Comparison of ENCODE assay signal across 1 cellular context in the genomic region with DNA sequence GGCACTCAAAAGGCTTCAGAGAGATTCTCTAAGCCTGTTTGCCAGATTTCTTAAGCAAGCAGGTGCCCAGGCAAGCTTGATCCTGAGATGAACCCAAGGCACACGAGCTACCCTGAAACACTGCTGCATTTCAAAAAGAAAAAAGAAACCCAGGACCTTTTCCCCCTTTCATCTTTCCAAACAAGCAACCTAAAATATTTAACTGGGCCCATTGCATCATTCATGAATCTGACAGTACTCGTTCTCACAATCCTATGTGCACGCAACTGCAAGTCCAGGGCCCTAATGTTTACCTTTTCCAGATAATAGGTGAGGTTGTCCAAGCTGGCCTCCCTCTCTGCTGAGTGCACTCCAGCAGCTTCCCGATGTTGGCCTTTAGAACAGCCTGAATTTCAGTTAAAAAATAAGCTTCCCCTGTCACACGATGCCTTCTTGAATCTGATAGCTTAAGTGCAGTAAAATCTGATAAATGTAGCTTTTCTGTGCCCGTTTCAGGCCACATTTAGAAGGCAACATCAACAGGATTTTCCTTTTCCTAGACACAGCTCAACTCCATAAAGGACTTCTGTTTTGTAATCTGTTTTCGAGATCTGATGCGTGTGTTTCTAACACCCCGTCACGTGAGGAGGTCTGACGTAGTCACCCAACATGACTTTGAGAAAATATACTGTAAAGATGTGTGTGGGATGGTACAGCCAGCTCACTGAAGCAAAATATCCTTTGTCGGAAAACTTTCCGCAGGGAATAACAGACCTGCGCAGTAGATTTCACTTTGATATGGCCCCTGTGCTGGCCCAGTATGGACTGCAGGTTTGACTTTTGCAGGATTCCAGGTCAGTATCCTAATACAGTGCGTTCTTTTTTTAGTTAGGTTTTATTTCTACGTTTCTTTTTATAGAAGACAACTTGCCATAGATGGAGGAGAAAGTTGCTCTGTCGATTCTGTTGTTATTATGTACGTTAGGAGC.
TF ChIP-seq lines count a peak whose summit lies in the region.

No MANE protein-coding gene starts in this region.

TF ChIP-seq in HepG2, 621 proteins besides CTCF, POLR2A, EP300 and RAD21 (continued from another document and continues in another):
- TF ChIP-seq ZNF430 (CRISPR knock-in tag; IDR thresholded peaks at IDR 0.05) = peak; percentile 67; the same call in 1 of the 2 replicates
- TF ChIP-seq, protein P1, sequence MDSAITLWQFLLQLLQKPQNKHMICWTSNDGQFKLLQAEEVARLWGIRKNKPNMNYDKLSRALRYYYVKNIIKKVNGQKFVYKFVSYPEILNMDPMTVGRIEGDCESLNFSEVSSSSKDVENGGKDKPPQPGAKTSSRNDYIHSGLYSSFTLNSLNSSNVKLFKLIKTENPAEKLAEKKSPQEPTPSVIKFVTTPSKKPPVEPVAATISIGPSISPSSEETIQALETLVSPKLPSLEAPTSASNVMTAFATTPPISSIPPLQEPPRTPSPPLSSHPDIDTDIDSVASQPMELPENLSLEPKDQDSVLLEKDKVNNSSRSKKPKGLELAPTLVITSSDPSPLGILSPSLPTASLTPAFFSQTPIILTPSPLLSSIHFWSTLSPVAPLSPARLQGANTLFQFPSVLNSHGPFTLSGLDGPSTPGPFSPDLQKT (CRISPR knock-in tag; IDR thresholded peaks at IDR 0.05; ENCODE audit: borderline replicate concordance) = no peak
- peak; percentile 44; the same call in 1 of the 2 replicates for TF ChIP-seq RXRA (CRISPR knock-in tag; IDR thresholded peaks at IDR 0.05)
- TF ChIP-seq, protein P2, sequence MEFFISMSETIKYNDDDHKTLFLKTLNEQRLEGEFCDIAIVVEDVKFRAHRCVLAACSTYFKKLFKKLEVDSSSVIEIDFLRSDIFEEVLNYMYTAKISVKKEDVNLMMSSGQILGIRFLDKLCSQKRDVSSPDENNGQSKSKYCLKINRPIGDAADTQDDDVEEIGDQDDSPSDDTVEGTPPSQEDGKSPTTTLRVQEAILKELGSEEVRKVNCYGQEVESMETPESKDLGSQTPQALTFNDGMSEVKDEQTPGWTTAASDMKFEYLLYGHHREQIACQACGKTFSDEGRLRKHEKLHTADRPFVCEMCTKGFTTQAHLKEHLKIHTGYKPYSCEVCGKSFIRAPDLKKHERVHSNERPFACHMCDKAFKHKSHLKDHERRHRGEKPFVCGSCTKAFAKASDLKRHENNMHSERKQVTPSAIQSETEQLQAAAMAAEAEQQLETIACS (CRISPR knock-in tag; IDR thresholded peaks at IDR 0.05) = no peak
- TF ChIP-seq, protein P3, sequence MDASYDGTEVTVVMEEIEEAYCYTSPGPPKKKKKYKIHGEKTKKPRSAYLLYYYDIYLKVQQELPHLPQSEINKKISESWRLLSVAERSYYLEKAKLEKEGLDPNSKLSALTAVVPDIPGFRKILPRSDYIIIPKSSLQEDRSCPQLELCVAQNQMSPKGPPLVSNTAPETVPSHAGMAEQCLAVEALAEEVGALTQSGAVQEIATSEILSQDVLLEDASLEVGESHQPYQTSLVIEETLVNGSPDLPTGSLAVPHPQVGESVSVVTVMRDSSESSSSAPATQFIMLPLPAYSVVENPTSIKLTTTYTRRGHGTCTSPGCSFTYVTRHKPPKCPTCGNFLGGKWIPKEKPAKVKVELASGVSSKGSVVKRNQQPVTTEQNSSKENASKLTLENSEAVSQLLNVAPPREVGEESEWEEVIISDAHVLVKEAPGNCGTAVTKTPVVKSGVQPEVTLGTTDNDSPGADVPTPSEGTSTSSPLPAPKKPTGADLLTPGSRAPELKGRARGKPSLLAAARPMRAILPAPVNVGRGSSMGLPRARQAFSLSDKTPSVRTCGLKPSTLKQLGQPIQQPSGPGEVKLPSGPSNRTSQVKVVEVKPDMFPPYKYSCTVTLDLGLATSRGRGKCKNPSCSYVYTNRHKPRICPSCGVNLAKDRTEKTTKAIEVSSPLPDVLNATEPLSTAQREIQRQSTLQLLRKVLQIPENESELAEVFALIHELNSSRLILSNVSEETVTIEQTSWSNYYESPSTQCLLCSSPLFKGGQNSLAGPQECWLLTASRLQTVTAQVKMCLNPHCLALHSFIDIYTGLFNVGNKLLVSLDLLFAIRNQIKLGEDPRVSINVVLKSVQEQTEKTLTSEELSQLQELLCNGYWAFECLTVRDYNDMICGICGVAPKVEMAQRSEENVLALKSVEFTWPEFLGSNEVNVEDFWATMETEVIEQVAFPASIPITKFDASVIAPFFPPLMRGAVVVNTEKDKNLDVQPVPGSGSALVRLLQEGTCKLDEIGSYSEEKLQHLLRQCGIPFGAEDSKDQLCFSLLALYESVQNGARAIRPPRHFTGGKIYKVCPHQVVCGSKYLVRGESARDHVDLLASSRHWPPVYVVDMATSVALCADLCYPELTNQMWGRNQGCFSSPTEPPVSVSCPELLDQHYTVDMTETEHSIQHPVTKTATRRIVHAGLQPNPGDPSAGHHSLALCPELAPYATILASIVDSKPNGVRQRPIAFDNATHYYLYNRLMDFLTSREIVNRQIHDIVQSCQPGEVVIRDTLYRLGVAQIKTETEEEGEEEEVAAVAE (CRISPR knock-in tag; IDR thresholded peaks at IDR 0.05; ENCODE audit: borderline replicate concordance) = no peak
- peak; percentile 69; the same call in 1 of the 2 replicates for TF ChIP-seq MEIS2 (CRISPR knock-in tag; IDR thresholded peaks at IDR 0.05)
- no peak for TF ChIP-seq SKI (IDR thresholded peaks at IDR 0.05; ENCODE audit: partially characterized antibody)
- TF ChIP-seq JDP2 (CRISPR knock-in tag; IDR thresholded peaks at IDR 0.05; ENCODE audit: borderline replicate concordance) = no peak
- no peak for TF ChIP-seq CAMTA2 (CRISPR knock-in tag; IDR thresholded peaks at IDR 0.05; ENCODE audit: borderline replicate concordance)
- no peak for TF ChIP-seq PHB2 (IDR thresholded peaks at IDR 0.05; ENCODE audit: partially characterized antibody)
- TF ChIP-seq, protein P4, sequence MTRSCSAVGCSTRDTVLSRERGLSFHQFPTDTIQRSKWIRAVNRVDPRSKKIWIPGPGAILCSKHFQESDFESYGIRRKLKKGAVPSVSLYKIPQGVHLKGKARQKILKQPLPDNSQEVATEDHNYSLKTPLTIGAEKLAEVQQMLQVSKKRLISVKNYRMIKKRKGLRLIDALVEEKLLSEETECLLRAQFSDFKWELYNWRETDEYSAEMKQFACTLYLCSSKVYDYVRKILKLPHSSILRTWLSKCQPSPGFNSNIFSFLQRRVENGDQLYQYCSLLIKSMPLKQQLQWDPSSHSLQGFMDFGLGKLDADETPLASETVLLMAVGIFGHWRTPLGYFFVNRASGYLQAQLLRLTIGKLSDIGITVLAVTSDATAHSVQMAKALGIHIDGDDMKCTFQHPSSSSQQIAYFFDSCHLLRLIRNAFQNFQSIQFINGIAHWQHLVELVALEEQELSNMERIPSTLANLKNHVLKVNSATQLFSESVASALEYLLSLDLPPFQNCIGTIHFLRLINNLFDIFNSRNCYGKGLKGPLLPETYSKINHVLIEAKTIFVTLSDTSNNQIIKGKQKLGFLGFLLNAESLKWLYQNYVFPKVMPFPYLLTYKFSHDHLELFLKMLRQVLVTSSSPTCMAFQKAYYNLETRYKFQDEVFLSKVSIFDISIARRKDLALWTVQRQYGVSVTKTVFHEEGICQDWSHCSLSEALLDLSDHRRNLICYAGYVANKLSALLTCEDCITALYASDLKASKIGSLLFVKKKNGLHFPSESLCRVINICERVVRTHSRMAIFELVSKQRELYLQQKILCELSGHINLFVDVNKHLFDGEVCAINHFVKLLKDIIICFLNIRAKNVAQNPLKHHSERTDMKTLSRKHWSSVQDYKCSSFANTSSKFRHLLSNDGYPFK (CRISPR knock-in tag; IDR thresholded peaks at IDR 0.05; ENCODE audit: borderline replicate concordance) = no peak
- TF ChIP-seq ZNF737 (CRISPR knock-in tag; IDR thresholded peaks at IDR 0.05; ENCODE audit: borderline replicate concordance) = no peak
- TF ChIP-seq NKX3-1 (CRISPR knock-in tag; IDR thresholded peaks at IDR 0.05) = no peak
- TF ChIP-seq, protein P5, sequence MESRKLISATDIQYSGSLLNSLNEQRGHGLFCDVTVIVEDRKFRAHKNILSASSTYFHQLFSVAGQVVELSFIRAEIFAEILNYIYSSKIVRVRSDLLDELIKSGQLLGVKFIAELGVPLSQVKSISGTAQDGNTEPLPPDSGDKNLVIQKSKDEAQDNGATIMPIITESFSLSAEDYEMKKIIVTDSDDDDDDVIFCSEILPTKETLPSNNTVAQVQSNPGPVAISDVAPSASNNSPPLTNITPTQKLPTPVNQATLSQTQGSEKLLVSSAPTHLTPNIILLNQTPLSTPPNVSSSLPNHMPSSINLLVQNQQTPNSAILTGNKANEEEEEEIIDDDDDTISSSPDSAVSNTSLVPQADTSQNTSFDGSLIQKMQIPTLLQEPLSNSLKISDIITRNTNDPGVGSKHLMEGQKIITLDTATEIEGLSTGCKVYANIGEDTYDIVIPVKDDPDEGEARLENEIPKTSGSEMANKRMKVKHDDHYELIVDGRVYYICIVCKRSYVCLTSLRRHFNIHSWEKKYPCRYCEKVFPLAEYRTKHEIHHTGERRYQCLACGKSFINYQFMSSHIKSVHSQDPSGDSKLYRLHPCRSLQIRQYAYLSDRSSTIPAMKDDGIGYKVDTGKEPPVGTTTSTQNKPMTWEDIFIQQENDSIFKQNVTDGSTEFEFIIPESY (CRISPR knock-in tag; IDR thresholded peaks at IDR 0.05) = no peak
- TF ChIP-seq AKAP8 (CRISPR knock-in tag; IDR thresholded peaks at IDR 0.05) = no peak
- TF ChIP-seq, protein P6, sequence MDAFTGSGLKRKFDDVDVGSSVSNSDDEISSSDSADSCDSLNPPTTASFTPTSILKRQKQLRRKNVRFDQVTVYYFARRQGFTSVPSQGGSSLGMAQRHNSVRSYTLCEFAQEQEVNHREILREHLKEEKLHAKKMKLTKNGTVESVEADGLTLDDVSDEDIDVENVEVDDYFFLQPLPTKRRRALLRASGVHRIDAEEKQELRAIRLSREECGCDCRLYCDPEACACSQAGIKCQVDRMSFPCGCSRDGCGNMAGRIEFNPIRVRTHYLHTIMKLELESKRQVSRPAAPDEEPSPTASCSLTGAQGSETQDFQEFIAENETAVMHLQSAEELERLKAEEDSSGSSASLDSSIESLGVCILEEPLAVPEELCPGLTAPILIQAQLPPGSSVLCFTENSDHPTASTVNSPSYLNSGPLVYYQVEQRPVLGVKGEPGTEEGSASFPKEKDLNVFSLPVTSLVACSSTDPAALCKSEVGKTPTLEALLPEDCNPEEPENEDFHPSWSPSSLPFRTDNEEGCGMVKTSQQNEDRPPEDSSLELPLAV (CRISPR knock-in tag; conservative IDR thresholded peaks at IDR 0.05; ENCODE audit: low read depth) = no peak
- no peak for TF ChIP-seq REL (CRISPR knock-in tag; conservative IDR thresholded peaks at IDR 0.05)
- TF ChIP-seq, protein P7, sequence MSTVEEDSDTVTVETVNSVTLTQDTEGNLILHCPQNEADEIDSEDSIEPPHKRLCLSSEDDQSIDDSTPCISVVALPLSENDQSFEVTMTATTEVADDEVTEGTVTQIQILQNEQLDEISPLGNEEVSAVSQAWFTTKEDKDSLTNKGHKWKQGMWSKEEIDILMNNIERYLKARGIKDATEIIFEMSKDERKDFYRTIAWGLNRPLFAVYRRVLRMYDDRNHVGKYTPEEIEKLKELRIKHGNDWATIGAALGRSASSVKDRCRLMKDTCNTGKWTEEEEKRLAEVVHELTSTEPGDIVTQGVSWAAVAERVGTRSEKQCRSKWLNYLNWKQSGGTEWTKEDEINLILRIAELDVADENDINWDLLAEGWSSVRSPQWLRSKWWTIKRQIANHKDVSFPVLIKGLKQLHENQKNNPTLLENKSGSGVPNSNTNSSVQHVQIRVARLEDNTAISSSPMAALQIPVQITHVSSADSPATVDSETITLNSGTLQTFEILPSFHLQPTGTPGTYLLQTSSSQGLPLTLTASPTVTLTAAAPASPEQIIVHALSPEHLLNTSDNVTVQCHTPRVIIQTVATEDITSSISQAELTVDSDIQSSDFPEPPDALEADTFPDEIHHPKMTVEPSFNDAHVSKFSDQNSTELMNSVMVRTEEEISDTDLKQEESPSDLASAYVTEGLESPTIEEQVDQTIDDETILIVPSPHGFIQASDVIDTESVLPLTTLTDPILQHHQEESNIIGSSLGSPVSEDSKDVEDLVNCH (CRISPR knock-in tag; IDR thresholded peaks at IDR 0.05) = no peak
- TF ChIP-seq TEAD3 (CRISPR knock-in tag; optimal IDR thresholded peaks at IDR 0.05; ENCODE audit: borderline replicate concordance) = peak; percentile 57
- TF ChIP-seq AGO2 (optimal IDR thresholded peaks at IDR 0.05; ENCODE audit: low read depth, low read length) = no peak
- TF ChIP-seq, protein P8, sequence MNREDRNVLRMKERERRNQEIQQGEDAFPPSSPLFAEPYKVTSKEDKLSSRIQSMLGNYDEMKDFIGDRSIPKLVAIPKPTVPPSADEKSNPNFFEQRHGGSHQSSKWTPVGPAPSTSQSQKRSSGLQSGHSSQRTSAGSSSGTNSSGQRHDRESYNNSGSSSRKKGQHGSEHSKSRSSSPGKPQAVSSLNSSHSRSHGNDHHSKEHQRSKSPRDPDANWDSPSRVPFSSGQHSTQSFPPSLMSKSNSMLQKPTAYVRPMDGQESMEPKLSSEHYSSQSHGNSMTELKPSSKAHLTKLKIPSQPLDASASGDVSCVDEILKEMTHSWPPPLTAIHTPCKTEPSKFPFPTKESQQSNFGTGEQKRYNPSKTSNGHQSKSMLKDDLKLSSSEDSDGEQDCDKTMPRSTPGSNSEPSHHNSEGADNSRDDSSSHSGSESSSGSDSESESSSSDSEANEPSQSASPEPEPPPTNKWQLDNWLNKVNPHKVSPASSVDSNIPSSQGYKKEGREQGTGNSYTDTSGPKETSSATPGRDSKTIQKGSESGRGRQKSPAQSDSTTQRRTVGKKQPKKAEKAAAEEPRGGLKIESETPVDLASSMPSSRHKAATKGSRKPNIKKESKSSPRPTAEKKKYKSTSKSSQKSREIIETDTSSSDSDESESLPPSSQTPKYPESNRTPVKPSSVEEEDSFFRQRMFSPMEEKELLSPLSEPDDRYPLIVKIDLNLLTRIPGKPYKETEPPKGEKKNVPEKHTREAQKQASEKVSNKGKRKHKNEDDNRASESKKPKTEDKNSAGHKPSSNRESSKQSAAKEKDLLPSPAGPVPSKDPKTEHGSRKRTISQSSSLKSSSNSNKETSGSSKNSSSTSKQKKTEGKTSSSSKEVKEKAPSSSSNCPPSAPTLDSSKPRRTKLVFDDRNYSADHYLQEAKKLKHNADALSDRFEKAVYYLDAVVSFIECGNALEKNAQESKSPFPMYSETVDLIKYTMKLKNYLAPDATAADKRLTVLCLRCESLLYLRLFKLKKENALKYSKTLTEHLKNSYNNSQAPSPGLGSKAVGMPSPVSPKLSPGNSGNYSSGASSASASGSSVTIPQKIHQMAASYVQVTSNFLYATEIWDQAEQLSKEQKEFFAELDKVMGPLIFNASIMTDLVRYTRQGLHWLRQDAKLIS (CRISPR knock-in tag; IDR thresholded peaks at IDR 0.05) = no peak; the same call in 1 of the 2 replicates
- TF ChIP-seq ZNF20 (CRISPR knock-in tag; IDR thresholded peaks at IDR 0.05) = no peak
- peak; percentile 87 for TF ChIP-seq TARDBP (CRISPR knock-in tag; IDR thresholded peaks at IDR 0.05)
